Comparison of ENCODE assay signal across 12 cellular contexts in genomic region chr13:113741101-113741731, GRCh38. TPM values are rescaled to one million over a fixed set of nuclear protein-coding genes. Genes with fewer than 3 reads are reported as not detected.
A peak's percentile ranks its signal among the peaks of the same experiment; 100 is the strongest.
DNase-seq lines count a peak whose midpoint lies in the region; ATAC-seq and TF ChIP-seq lines count a peak whose summit lies in the region.
"Had no signal": no experiment of that assay in that cellular context is flagged by ENCODE, and none has a peak within 500 bp of the region (broad histone marks: within the 10 kb centered on the region; RNA-seq: fewer than 3 reads in every experiment).

No MANE protein-coding gene starts in this region.

- peak overlapping the region; percentile 67 for H3K4me3 Mint-ChIP-seq in CD4-positive, alpha-beta T cell
- H3K4me3 Mint-ChIP-seq in effector memory CD8-positive, alpha-beta T cell, result peak overlapping the region in 1 of 2 donors; percentile 29

- peaks cover 29% of the 10 kb centered on the region for H3K27me3 ChIP-seq in CD4-positive, alpha-beta T cell (ENCODE audit: control insufficient read depth, insufficient read depth, low read length)
- H3K27me3 ChIP-seq in HL-60 (ENCODE audit: insufficient read depth, poor library complexity, severe bottlenecking), result no peaks in the 10 kb centered on the region
- H3K27me3 ChIP-seq: SJCRH30 had no signal

- CTCF ChIA-PET in CD4-positive, alpha-beta T cell (lab: Charles Lee), result interaction anchor here (1.6 kb wide), 1 partner anchor 18 kb away, joined by 3 read pairs; the partner anchor contains the start of gene TMEM255B

- H3K4me3 ChIP-seq in HL-60 (replicated peaks; ENCODE audit: insufficient read depth, low read length), result no peak overlapping the region
- H3K4me3 ChIP-seq: SJCRH30 had no signal

- H3K27ac Mint-ChIP-seq in CD4-positive, alpha-beta T cell, result peak overlapping the region; percentile 27
- H3K27ac Mint-ChIP-seq in effector memory CD8-positive, alpha-beta T cell, result no peak overlapping the region

- H3K27ac ChIP-seq in CD4-positive, alpha-beta T cell (ENCODE audit: low read depth, low read length), result no peak overlapping the region
- peak overlapping the region; percentile 66 for H3K27ac ChIP-seq in HL-60 (replicated peaks)
- H3K27ac ChIP-seq: SJCRH30 had no signal

- no peaks in the 10 kb centered on the region for H3K36me3 Mint-ChIP-seq in CD4-positive, alpha-beta T cell (ENCODE audit: low read depth)
- peaks cover 4% of the 10 kb centered on the region for H3K36me3 Mint-ChIP-seq in effector memory CD8-positive, alpha-beta T cell (ENCODE audit: insufficient read depth)
- H3K36me3 Mint-ChIP-seq: CD14-positive monocyte had no signal

- H3K9me3 Mint-ChIP-seq in CD4-positive, alpha-beta T cell, result no peaks in the 10 kb centered on the region
- no peaks in the 10 kb centered on the region for H3K9me3 Mint-ChIP-seq in effector memory CD8-positive, alpha-beta T cell

- peaks cover 39% of the 10 kb centered on the region for H3K27me3 Mint-ChIP-seq in CD4-positive, alpha-beta T cell
- peaks cover 27 to 69% of the 10 kb centered on the region in 2 donors for H3K27me3 Mint-ChIP-seq in effector memory CD8-positive, alpha-beta T cell

- intact Hi-C loops in CD4-positive, alpha-beta T cell (cut with DNase I, micrococcal nuclease), result no loop called here

- H3K9me3 ChIP-seq in CD4-positive, alpha-beta T cell (ENCODE audit: control insufficient read depth, low read length), result no peaks in the 10 kb centered on the region
- H3K9me3 ChIP-seq: SJCRH30 had no signal

- POLR2A ChIA-PET in CD4-positive, alpha-beta T cell (lab: Charles Lee), result interaction anchor here (1.3 kb wide), 1 partner anchor 9 kb away, joined by 4 read pairs; no protein-coding TSS in a partner anchor

- DNase-seq in CD4-positive, alpha-beta T cell, result peak in 1 of 10 experiments; percentile 35
- DNase-seq in HL-60 (ENCODE audit: low read depth in 1 of 2, low spot score in 1 of 2) (peak; percentile 48 to 90), SKM-1 (lab: John Stamatoyannopoulos, UW; ENCODE audit: unreplicated experiment) (peak; percentile 32), iPS-NIHi11 (ENCODE audit: low spot score) (no peak), SHP77 treated with DMSO at 0.1 percent for 48 hours (lab: John Stamatoyannopoulos, UW) (no peak)
- no peak for DNase-seq in effector memory CD8-positive, alpha-beta T cell
- DNase-seq: activated CD4-positive, alpha-beta T cell treated with anti-CD3 and anti-CD28 coated beads for 1 hour; activated effector memory CD4-positive, alpha-beta T cell treated with Interleukin-2 at 50 U/mL for 16 hours; NCI-H1105 treated with DMSO at 0.1 percent for 48 hours had no signal

- no peak for TF ChIP-seq CTCF in CD4-positive, alpha-beta T cell (IDR thresholded peaks at IDR 0.05)
- no peak for TF ChIP-seq CTCF in HL-60 (IDR thresholded peaks at IDR 0.05; ENCODE audit: insufficient read depth, low read length)

- peaks cover 23% of the 10 kb centered on the region for H3K4me1 Mint-ChIP-seq in CD4-positive, alpha-beta T cell (ENCODE audit: low read depth)
- peaks cover 0 to 17% of the 10 kb centered on the region in 2 donors for H3K4me1 Mint-ChIP-seq in effector memory CD8-positive, alpha-beta T cell (ENCODE audit: low read depth in 2 of 2)

- peak; percentile 74 for ATAC-seq in CD4-positive, alpha-beta T cell (ENCODE audit: poor library complexity)
- ATAC-seq in effector memory CD8-positive, alpha-beta T cell (replicated peaks), result peak; percentile 14
- ATAC-seq in HG03175 (IDR thresholded peaks at IDR 0.05; ENCODE audit: unreplicated experiment), result no peak

RNA-seq across cellular contexts. Expression of gene TMEM255B, which starts 17.8 kb away (rescaled TPM):
- total RNA-seq in CD4-positive, alpha-beta T cell, result 1 to 10 TPM; 1.0 to 1.2 TPM
- total RNA-seq: SJCRH30 had no signal

Comparison
In these comparisons a context has a peak if more than half of its experiments do, and no peak if none do; other contexts are left out.
1. DNase-seq: peak in HL-60 (2 of 2) and SKM-1 (single experiment); none in effector memory CD8-positive, alpha-beta T cell (0 of 3), iPS-NIHi11 (single experiment) and SHP77 treated with DMSO at 0.1 percent for 48 hours (single experiment).